Comparison of ENCODE assay signal across 8 cellular contexts in the genomic region with DNA sequence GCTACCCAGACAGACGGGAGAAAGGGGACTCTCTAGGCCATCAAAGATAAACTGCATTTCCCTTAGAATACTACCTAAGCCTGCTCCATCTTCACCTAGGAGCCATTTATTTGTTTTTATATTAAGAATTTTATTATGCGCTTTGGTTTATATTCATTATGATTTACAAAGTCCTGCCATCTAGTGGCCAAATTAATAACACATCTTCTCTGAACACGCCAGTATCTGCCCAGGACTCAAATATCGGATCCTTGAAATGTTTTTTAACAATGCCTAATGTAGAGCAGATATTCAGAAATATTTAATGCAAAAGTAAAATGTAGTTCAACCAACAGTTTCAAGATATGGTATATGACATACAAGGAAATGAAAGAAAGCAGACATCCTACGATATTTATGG. TPM values are rescaled to one million over a fixed set of nuclear protein-coding genes. Genes with fewer than 3 reads are reported as not detected.
A peak's percentile ranks its signal among the peaks of the same experiment; 100 is the strongest.
DNase-seq lines count a peak whose midpoint lies in the region; ATAC-seq and TF ChIP-seq lines count a peak whose summit lies in the region.

No MANE protein-coding gene starts in this region.

- no peak overlapping the region for H3K27ac Mint-ChIP-seq in endothelial cell (ENCODE audit: unreplicated experiment)

- H3K27ac ChIP-seq in heart right ventricle (no peak overlapping the region), psoas muscle (no peak overlapping the region)

- H3K4me1 ChIP-seq in heart right ventricle (no peaks in the 10 kb centered on the region), psoas muscle (no peaks in the 10 kb centered on the region)

- H3K27me3 ChIP-seq in heart right ventricle (peaks cover 0 to 64% (median 0%) of the 10 kb centered on the region in 7 donors), psoas muscle (ENCODE audit: insufficient read depth in 3 of 3, low read length in 2 of 3) (peaks cover 0 to 29% (median 2%) of the 10 kb centered on the region in 3 donors)

- no peaks in the 10 kb centered on the region for H3K4me1 Mint-ChIP-seq in endothelial cell (ENCODE audit: unreplicated experiment)

- H3K9me3 ChIP-seq in heart right ventricle (no peaks in the 10 kb centered on the region), psoas muscle (no peaks in the 10 kb centered on the region)

- peak; percentile 16 to 72 (median 52) for TF ChIP-seq CTCF in heart right ventricle (IDR thresholded peaks at IDR 0.05)
- peak; percentile 66 for TF ChIP-seq CTCF in endothelial cell (IDR thresholded peaks at IDR 0.05; ENCODE audit: unreplicated experiment)
- TF ChIP-seq CTCF in psoas muscle (IDR thresholded peaks at IDR 0.05): peak; percentile 49

- no peaks in the 10 kb centered on the region for H3K9me3 Mint-ChIP-seq in endothelial cell (ENCODE audit: unreplicated experiment)

- H3K4me3 Mint-ChIP-seq in endothelial cell (ENCODE audit: unreplicated experiment): no peak overlapping the region

- no peaks in the 10 kb centered on the region for H3K36me3 Mint-ChIP-seq in endothelial cell (ENCODE audit: low read depth, unreplicated experiment)

- intact Hi-C loops in heart right ventricle (cut with DNase I) (loop anchor here in 1 of 10 donors (5.0 kb wide), 1 partner anchor 688 kb away; no protein-coding TSS in a partner anchor), Right ventricle myocardium superior (cut with DNase I) (no loop called here), psoas muscle (cut with DNase I) (no loop called here)

- ATAC-seq in heart right ventricle (no peak), Right ventricle myocardium superior (ENCODE audit: poor library complexity) (no peak), psoas muscle (no peak), HG02970 (IDR thresholded peaks at IDR 0.05; ENCODE audit: low FRiP score, unreplicated experiment) (no peak), GM21367 (IDR thresholded peaks at IDR 0.05; ENCODE audit: unreplicated experiment) (no peak)
- ATAC-seq in stimulated activated naive CD8-positive, alpha-beta T cell treated with anti-CD3 and anti-CD28 coated beads, Interleukin-15, Interleukin-2, amounts not matched to agents 100 U/mL and 50 U/mL, for 24 hours: no peak

- WGBS in heart right ventricle, 2 donors: 32 to 46% methylated on average over 5 of the region's 5 CpGs
- 38 to 44% (median 41%) methylated on average over 5 of the region's 5 CpGs for WGBS in psoas muscle, 3 donors

- no peaks in the 10 kb centered on the region for H3K27me3 Mint-ChIP-seq in endothelial cell (ENCODE audit: unreplicated experiment)

- H3K36me3 ChIP-seq in heart right ventricle (no peaks in the 10 kb centered on the region), psoas muscle (ENCODE audit: insufficient read depth in 1 of 2, low read depth in 1 of 2) (no peaks in the 10 kb centered on the region)

- H3K4me3 ChIP-seq in heart right ventricle: no peak overlapping the region
- H3K4me3 ChIP-seq in psoas muscle: no peak overlapping the region

- DNase-seq in heart right ventricle: no peak
- no peak for DNase-seq in Right ventricle myocardium superior
- peak; percentile 43 for DNase-seq in NCI-H748 treated with DMSO at 0.1 percent for 48 hours (lab: John Stamatoyannopoulos, UW)
- no peak for DNase-seq in endothelial cell (ENCODE audit: low spot score)
- no peak for DNase-seq in psoas muscle
- DNase-seq in stimulated activated naive CD8-positive, alpha-beta T cell treated with anti-CD3 and anti-CD28 coated beads, Interleukin-15, Interleukin-2, amounts not matched to agents 100 U/mL and 50 U/mL, for 24 hours: no peak

RNA-seq across cellular contexts. Expression of gene PRPS2, which starts 20.8 kb away (rescaled TPM):
- total RNA-seq in heart right ventricle (1 to 10 TPM; 2.1 to 9.7 (median 3.6) TPM), Right ventricle myocardium superior (5.4 TPM), endothelial cell (ENCODE audit: unreplicated experiment) (6.2 TPM), psoas muscle (1 to 10 TPM; 1.9 to 3.5 (median 2.5) TPM)
- polyA plus RNA-seq in heart right ventricle (1 to 10 TPM; 2.7 to 4.0 TPM), psoas muscle (1 to 10 TPM in 2 of 3 donors, under 1 TPM in 1; 0.97 to 1.4 (median 1.1) TPM)
